Comparison of ENCODE assay signal across 29 cellular contexts in the genomic region with DNA sequence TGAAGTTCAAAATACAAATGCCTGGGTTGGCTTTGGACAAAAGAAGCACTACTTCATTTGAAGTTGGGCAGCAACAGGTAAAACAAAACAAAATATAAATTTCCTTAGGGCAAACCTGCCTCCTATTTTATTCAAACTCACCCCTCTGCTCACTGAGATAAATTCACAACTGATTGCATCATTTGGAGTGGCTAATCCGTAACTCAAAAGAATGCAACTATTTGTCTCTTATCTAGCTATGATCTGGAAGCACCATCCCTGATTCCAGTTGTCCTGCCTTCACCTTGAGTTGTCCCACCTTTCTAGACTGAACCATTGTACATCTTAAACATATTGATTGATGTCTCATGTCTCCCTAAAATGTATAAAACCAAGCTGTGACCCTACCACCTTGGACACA.
"Had no signal": no experiment of that assay in that cellular context is flagged by ENCODE, and none has a peak within 500 bp of the region (broad histone marks: within the 10 kb centered on the region; RNA-seq: fewer than 3 reads in every experiment).

No MANE protein-coding gene starts in this region.

- H3K36me3 Mint-ChIP-seq: naive B cell; naive thymus-derived CD8-positive, alpha-beta T cell; natural killer cell treated with Interleukin-12 subunit alpha and Interleukin-12 subunit beta and Interleukin-15 and Interleukin-18, amount 100 ng/mL, for 72 hours; stimulated activated memory B cell treated with anti-CD40 and anti-IgM and Interleukin-4, amounts not matched to agents 10 μg/mL and 1 μg/mL and 100 μg/mL, for 72 hours had no signal

- H3K9me3 ChIP-seq: neutrophil, pancreas, prostate gland, spleen, suprapubic skin, testis, tibial nerve, upper lobe of right lung, uterus had no signal

- H3K9me3 Mint-ChIP-seq: naive B cell; nephron progenitor cell; neural crest cell; stimulated activated memory B cell treated with anti-CD40 and anti-IgM and Interleukin-4, amounts not matched to agents 10 μg/mL and 1 μg/mL and 100 μg/mL, for 72 hours had no signal

- H3K27me3 ChIP-seq: neutrophil, pancreas, spleen, suprapubic skin, testis, tibial nerve, upper lobe of right lung, uterus had no signal

- H3K27ac ChIP-seq: neutrophil, pancreas, prostate gland, skin epidermis, spleen, suprapubic skin, testis, tibial nerve, upper lobe of right lung, uterus had no signal

- H3K4me1 ChIP-seq: pancreas, prostate gland, spleen, suprapubic skin, testis, tibial nerve, upper lobe of right lung, uterus had no signal

- H3K4me1 Mint-ChIP-seq: naive B cell; naive thymus-derived CD8-positive, alpha-beta T cell; neural crest cell; stimulated activated memory B cell treated with anti-CD40 and anti-IgM and Interleukin-4, amounts not matched to agents 10 μg/mL and 1 μg/mL and 100 μg/mL, for 72 hours; stimulated activated naive CD8-positive, alpha-beta T cell treated with anti-CD3 and anti-CD28 coated beads, Interleukin-15, amount 100 ng/mL, for 72 hours had no signal

- H3K4me3 ChIP-seq: pancreas, prostate gland, skin epidermis, smooth muscle cell, spleen, suprapubic skin, testis, tibial nerve, upper lobe of right lung, uterus had no signal

- H3K4me2 ChIP-seq: smooth muscle cell had no signal

- H3K27ac Mint-ChIP-seq: naive B cell; naive thymus-derived CD8-positive, alpha-beta T cell; natural killer cell treated with Interleukin-12 subunit alpha and Interleukin-12 subunit beta and Interleukin-15 and Interleukin-18, amount 100 ng/mL, for 72 hours; nephron progenitor cell; stimulated activated memory B cell treated with anti-CD40 and anti-IgM and Interleukin-4, amounts not matched to agents 10 μg/mL and 1 μg/mL and 100 μg/mL, for 72 hours; stimulated activated naive CD8-positive, alpha-beta T cell treated with anti-CD3 and anti-CD28 coated beads, Interleukin-15, amount 100 ng/mL, for 72 hours had no signal

- H3K36me3 ChIP-seq: neutrophil, pancreas, prostate gland, spleen, suprapubic skin, tibial nerve, upper lobe of right lung, uterus had no signal

- DNase-seq: naive B cell; naive thymus-derived CD8-positive, alpha-beta T cell; nephron progenitor cell; nucleus accumbens; pancreas; right cardiac atrium; spleen; stimulated activated CD4-positive, alpha-beta T cell treated with anti-CD3 and anti-CD28 coated beads, Interleukin-12 subunit alpha, Interleukin-12 subunit beta, amount 100 ng/mL, for 4 hours; stimulated activated CD4-positive, alpha-beta T cell treated with anti-CD3 and anti-CD28 coated beads, Interleukin-1b, Interleukin-23, amount 100 ng/mL, for 48 hours; stimulated activated CD4-positive, alpha-beta T cell treated with anti-CD3 and anti-CD28 coated beads, Interleukin-4, amount 100 ng/mL, for 1 hour; stimulated activated CD4-positive, alpha-beta T cell treated with anti-CD3 and anti-CD28 coated beads, Interleukin-4, amount 100 ng/mL, for 4 hours; stimulated activated CD8-positive, alpha-beta memory T cell treated with anti-CD3 and anti-CD28 coated beads, Interleukin-4, amount 100 ng/mL, for 48 hours; stimulated activated naive CD4-positive, alpha-beta T cell; stimulated activated naive CD8-positive, alpha-beta T cell treated with anti-CD3 and anti-CD28 coated beads, Interleukin-15, amount 100 ng/mL, for 72 hours; stimulated activated naive CD8-positive, alpha-beta T cell treated with anti-CD3 and anti-CD28 coated beads, Interleukin-15, Interleukin-2, amounts not matched to agents 100 U/mL and 50 U/mL, for 24 hours; substantia nigra; testis; upper lobe of right lung; uterus had no signal

- ATAC-seq: naive thymus-derived CD8-positive, alpha-beta T cell; natural killer cell treated with Interleukin-12 subunit alpha and Interleukin-12 subunit beta and Interleukin-15 and Interleukin-18, amount 100 ng/mL, for 72 hours; pancreas; right cardiac atrium; sciatic nerve; stimulated activated memory B cell treated with anti-CD40 and anti-IgM and Interleukin-4, amounts not matched to agents 10 μg/mL and 1 μg/mL and 100 μg/mL, for 72 hours; stimulated activated naive CD8-positive, alpha-beta T cell treated with anti-CD3 and anti-CD28 coated beads, Interleukin-15, amount 100 ng/mL, for 72 hours; stimulated activated naive CD8-positive, alpha-beta T cell treated with anti-CD3 and anti-CD28 coated beads, Interleukin-15, Interleukin-2, amounts not matched to agents 100 U/mL and 50 U/mL, for 24 hours; upper lobe of right lung had no signal

- H3K4me3 Mint-ChIP-seq: naive B cell; naive thymus-derived CD8-positive, alpha-beta T cell; natural killer cell treated with Interleukin-12 subunit alpha and Interleukin-12 subunit beta and Interleukin-15 and Interleukin-18, amount 100 ng/mL, for 72 hours; nephron progenitor cell; neural crest cell; stimulated activated memory B cell treated with anti-CD40 and anti-IgM and Interleukin-4, amounts not matched to agents 10 μg/mL and 1 μg/mL and 100 μg/mL, for 72 hours; stimulated activated naive CD8-positive, alpha-beta T cell treated with anti-CD3 and anti-CD28 coated beads, Interleukin-15, amount 100 ng/mL, for 72 hours had no signal

- H3K27me3 Mint-ChIP-seq: naive B cell; naive thymus-derived CD8-positive, alpha-beta T cell; natural killer cell treated with Interleukin-12 subunit alpha and Interleukin-12 subunit beta and Interleukin-15 and Interleukin-18, amount 100 ng/mL, for 72 hours; stimulated activated memory B cell treated with anti-CD40 and anti-IgM and Interleukin-4, amounts not matched to agents 10 μg/mL and 1 μg/mL and 100 μg/mL, for 72 hours; stimulated activated naive CD8-positive, alpha-beta T cell treated with anti-CD3 and anti-CD28 coated beads, Interleukin-15, amount 100 ng/mL, for 72 hours had no signal
